1 cellular context compared by ENCODE assay signal in the genomic region with DNA sequence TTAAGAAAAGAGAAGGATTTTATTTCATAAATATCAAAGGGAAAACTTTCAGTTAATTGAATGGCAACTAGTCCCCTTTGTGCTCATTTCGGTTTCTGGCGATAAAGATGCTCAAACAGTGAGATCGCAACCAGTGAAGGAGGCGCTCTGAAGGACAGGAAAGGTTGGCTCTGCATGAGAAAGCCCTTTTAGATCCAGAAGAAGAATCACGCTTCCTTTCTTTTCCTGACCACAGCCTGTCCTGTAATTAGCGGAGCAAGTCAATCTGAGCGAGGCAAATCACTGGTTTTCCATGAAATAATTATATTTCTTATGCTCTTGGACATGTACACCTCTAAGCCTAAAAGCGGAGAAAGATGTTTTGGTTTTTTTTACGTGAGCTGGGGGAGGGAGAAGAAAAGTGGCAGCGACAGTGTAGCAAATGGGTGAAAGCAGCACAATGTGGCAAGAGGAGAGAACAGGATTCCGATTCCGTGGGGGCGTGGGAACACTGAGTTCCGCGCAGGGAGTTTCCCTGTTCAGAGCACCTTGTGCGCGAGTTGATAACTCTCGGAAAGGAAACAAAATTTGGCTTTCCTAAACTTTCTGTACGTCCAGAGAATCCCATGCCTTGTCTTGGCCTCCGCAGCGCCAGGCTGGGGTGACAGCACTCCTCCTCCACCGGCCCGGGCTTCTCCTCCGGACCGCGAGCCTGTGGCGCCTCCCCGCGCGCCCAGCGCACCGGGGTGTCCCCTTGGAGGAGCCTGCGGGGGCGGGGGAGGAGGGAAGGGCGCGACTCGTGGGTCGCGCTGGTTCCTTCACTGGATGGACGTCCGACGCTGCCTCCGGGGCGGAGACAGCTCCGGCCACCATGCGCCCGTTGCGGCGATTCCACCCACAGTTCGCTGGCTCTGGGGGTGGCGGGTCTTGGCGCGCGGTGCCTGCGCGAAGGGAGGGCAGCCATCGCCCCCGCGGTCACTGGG.
A peak's percentile ranks its signal among the peaks of the same experiment; 100 is the strongest.
TF ChIP-seq lines count a peak whose summit lies in the region.

No MANE protein-coding gene starts in this region.

TF ChIP-seq in H1, 55 proteins besides CTCF, POLR2A, EP300 and RAD21 (continued from another document):
- TF ChIP-seq GTF2F1 (IDR thresholded peaks at IDR 0.05; ENCODE audit: borderline replicate concordance, low read depth, low read length) (no peak), SUZ12 (IDR thresholded peaks at IDR 0.05; ENCODE audit: low read length) (peak; percentile 55), CHD1 (IDR thresholded peaks at IDR 0.05; ENCODE audit: low read depth, low read length) (no peak), EZH2 (IDR thresholded peaks at IDR 0.05; ENCODE audit: low read depth, low read length, severe bottlenecking) (peak; percentile 67), TAF7 (optimal IDR thresholded peaks at IDR 0.05; ENCODE audit: borderline replicate concordance, low read depth, low read length) (no peak), BACH1 (IDR thresholded peaks at IDR 0.05; ENCODE audit: low read length) (no peak), KDM1A (IDR thresholded peaks at IDR 0.05; ENCODE audit: borderline replicate concordance, low read length) (no peak), RNF2 (IDR thresholded peaks at IDR 0.05; ENCODE audit: borderline replicate concordance, low read depth, low read length, missing control alignments, poor library complexity, severe bottlenecking) (no peak), ZNF274 (IDR thresholded peaks at IDR 0.05; ENCODE audit: borderline replicate concordance, extremely low read depth, low read length) (no peak), SP4 (IDR thresholded peaks at IDR 0.05; ENCODE audit: low read length) (no peak), KDM4A (IDR thresholded peaks at IDR 0.05; ENCODE audit: low read depth, low read length, severe bottlenecking) (no peak), CBX5 (IDR thresholded peaks at IDR 0.05; ENCODE audit: low read depth, low read length) (no peak), PHF8 (conservative IDR thresholded peaks at IDR 0.05; ENCODE audit: low read depth, low read length) (0 out of 2 replicates have a peak, but pooled peaks have one; percentile 31), RXRA (IDR thresholded peaks at IDR 0.05; ENCODE audit: insufficient read depth, low read depth, low read length) (no peak), HDAC2 (IDR thresholded peaks at IDR 0.05; ENCODE audit: borderline replicate concordance in 1 of 2, low read depth in 2 of 2, low read length in 2 of 2) (0 out of 4 replicates have a peak, but pooled peaks of 1 of the 2 experiments have one; percentile 12)
- TF ChIP-seq, protein P1, sequence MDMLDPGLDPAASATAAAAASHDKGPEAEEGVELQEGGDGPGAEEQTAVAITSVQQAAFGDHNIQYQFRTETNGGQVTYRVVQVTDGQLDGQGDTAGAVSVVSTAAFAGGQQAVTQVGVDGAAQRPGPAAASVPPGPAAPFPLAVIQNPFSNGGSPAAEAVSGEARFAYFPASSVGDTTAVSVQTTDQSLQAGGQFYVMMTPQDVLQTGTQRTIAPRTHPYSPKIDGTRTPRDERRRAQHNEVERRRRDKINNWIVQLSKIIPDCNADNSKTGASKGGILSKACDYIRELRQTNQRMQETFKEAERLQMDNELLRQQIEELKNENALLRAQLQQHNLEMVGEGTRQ (IDR thresholded peaks at IDR 0.05; ENCODE audit: low read length), result no peak
